Comparison of ENCODE assay signal across 13 cellular contexts in the genomic region with DNA sequence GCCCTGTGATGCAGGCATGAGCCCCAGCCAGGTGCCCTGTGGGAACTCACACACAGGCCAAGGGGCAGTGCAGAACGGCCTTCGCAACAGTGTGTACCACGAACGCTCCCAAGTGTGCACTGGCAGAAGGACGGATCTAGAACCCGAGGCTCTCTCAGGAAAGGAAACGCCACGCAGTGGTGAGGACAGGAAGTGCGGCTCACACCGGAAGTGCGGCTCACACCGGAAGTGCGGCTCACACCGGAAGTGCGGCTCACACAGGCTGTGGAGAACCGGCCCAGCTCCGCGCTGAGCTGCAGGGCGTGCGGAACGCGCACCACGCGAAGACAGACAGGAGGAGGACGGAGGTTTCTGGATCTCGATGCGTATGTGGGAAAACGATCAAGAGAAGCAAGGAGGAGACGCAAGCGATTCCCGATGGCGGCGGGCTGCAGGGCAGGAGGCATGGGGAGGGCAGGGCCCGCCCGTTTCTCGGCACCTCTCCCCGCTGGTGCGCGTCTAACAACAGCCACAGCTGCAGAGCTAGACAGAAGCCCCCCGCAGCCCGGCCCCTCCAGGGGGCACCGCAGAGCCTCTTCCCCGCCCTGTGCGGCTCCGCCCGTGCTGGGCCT. TPM values are rescaled to one million over a fixed set of nuclear protein-coding genes. Genes with fewer than 3 reads are reported as not detected.
DNase-seq lines count a peak whose midpoint lies in the region; TF ChIP-seq lines count a peak whose summit lies in the region.
"Had no signal": no experiment of that assay in that cellular context is flagged by ENCODE, and none has a peak within 500 bp of the region (broad histone marks: within the 10 kb centered on the region; RNA-seq: fewer than 3 reads in every experiment).

No MANE protein-coding gene starts in this region.

- H3K36me3 Mint-ChIP-seq in activated CD4-positive, alpha-beta memory T cell treated with anti-CD3 and anti-CD28 coated beads for 36 hours: no peaks in the 10 kb centered on the region
- peaks cover 3% of the 10 kb centered on the region for H3K36me3 Mint-ChIP-seq in activated CD4-positive, alpha-beta memory T cell treated with anti-CD3 and anti-CD28 coated beads, Interleukin-2, amount 10 ng/mL, durations not matched to agents 7 days and 5 days (ENCODE audit: low read depth)
- H3K36me3 Mint-ChIP-seq: stimulated activated effector memory CD8-positive, alpha-beta T cell treated with anti-CD3 and anti-CD28 coated beads, Interleukin-12 subunit alpha, Interleukin-12 subunit beta, amount 100 ng/mL, for 72 hours had no signal

- peak; percentile 22 for TF ChIP-seq CTCF in astrocyte of the spinal cord (IDR thresholded peaks at IDR 0.05; ENCODE audit: low read depth, low read length)

- H3K4me1 Mint-ChIP-seq in activated CD4-positive, alpha-beta memory T cell treated with anti-CD3 and anti-CD28 coated beads for 36 hours (ENCODE audit: low read depth): peaks cover 5% of the 10 kb centered on the region
- peaks cover 3% of the 10 kb centered on the region for H3K4me1 Mint-ChIP-seq in activated CD4-positive, alpha-beta memory T cell treated with anti-CD3 and anti-CD28 coated beads, Interleukin-2, amount 10 ng/mL, durations not matched to agents 7 days and 5 days

- H3K27ac Mint-ChIP-seq in activated CD4-positive, alpha-beta memory T cell treated with anti-CD3 and anti-CD28 coated beads for 36 hours: peak overlapping the region; percentile 33
- H3K27ac Mint-ChIP-seq in activated CD4-positive, alpha-beta memory T cell treated with anti-CD3 and anti-CD28 coated beads, Interleukin-2, amount 10 ng/mL, durations not matched to agents 7 days and 5 days: no peak overlapping the region
- H3K27ac Mint-ChIP-seq: stimulated activated effector memory CD8-positive, alpha-beta T cell treated with anti-CD3 and anti-CD28 coated beads, Interleukin-12 subunit alpha, Interleukin-12 subunit beta, amount 100 ng/mL, for 72 hours had no signal

- H3K9me3 Mint-ChIP-seq in activated CD4-positive, alpha-beta memory T cell treated with anti-CD3 and anti-CD28 coated beads for 36 hours: peaks cover 13% of the 10 kb centered on the region
- peaks cover 11% of the 10 kb centered on the region for H3K9me3 Mint-ChIP-seq in activated CD4-positive, alpha-beta memory T cell treated with anti-CD3 and anti-CD28 coated beads, Interleukin-2, amount 10 ng/mL, durations not matched to agents 7 days and 5 days

- H3K4me3 Mint-ChIP-seq in activated CD4-positive, alpha-beta memory T cell treated with anti-CD3 and anti-CD28 coated beads for 36 hours: no peak overlapping the region
- no peak overlapping the region for H3K4me3 Mint-ChIP-seq in activated CD4-positive, alpha-beta memory T cell treated with anti-CD3 and anti-CD28 coated beads, Interleukin-2, amount 10 ng/mL, durations not matched to agents 7 days and 5 days
- H3K4me3 Mint-ChIP-seq: stimulated activated effector memory CD8-positive, alpha-beta T cell treated with anti-CD3 and anti-CD28 coated beads, Interleukin-12 subunit alpha, Interleukin-12 subunit beta, amount 100 ng/mL, for 72 hours had no signal

- CTCF ChIA-PET in activated CD4-positive, alpha-beta memory T cell treated with anti-CD3 and anti-CD28 coated beads for 36 hours (lab: Charles Lee): interaction anchor here (1.5 to 3.7 kb wide), 2 partner anchors 10 to 90 kb away, joined by 4 to 15 read pairs; no protein-coding TSS in a partner anchor
- CTCF ChIA-PET in activated CD4-positive, alpha-beta memory T cell treated with anti-CD3 and anti-CD28 coated beads, Interleukin-2, amount 10 ng/mL, durations not matched to agents 7 days and 5 days (lab: Charles Lee): interaction anchor here (2.2 kb wide), 1 partner anchor 90 kb away, joined by 6 read pairs; no protein-coding TSS in a partner anchor
- CTCF ChIA-PET in HEK293T (lab: Yijun Ruan, JAX): interaction anchor here (2.1 kb wide), 1 partner anchor 10 kb away, joined by 7 read pairs; no protein-coding TSS in a partner anchor

- intact Hi-C loops in activated CD4-positive, alpha-beta memory T cell treated with anti-CD3 and anti-CD28 coated beads for 36 hours (cut with micrococcal nuclease): no loop called here

- in situ Hi-C loops in astrocyte of the spinal cord (cut with HindIII; ENCODE audit: low sequenced_read_pairs): no loop called here

- peaks cover 19% of the 10 kb centered on the region for H3K27me3 Mint-ChIP-seq in activated CD4-positive, alpha-beta memory T cell treated with anti-CD3 and anti-CD28 coated beads for 36 hours
- no peaks in the 10 kb centered on the region for H3K27me3 Mint-ChIP-seq in activated CD4-positive, alpha-beta memory T cell treated with anti-CD3 and anti-CD28 coated beads, Interleukin-2, amount 10 ng/mL, durations not matched to agents 7 days and 5 days

- H3K4me3 ChIP-seq in astrocyte of the spinal cord (ENCODE audit: low read depth, low read length): no peak overlapping the region

- DNase-seq in activated CD4-positive, alpha-beta memory T cell treated with anti-CD3 and anti-CD28 coated beads for 36 hours: peak; percentile 46
- no peak for DNase-seq in activated CD4-positive, alpha-beta memory T cell treated with anti-CD3 and anti-CD28 coated beads, Interleukin-2, amount 10 ng/mL, durations not matched to agents 7 days and 5 days
- DNase-seq in HEK293T (ENCODE audit: extremely low spot score) (peak; percentile 58), astrocyte of the spinal cord (ENCODE audit: low read depth, low spot score) (no peak), T1000 (lab: John Stamatoyannopoulos, UW) (no peak), CD1c-positive myeloid dendritic cell (ENCODE audit: extremely low spot score) (no peak), AG08395 (ENCODE audit: low spot score) (no peak)
- DNase-seq in stimulated activated CD4-positive, alpha-beta T cell treated with anti-CD3 and anti-CD28 coated beads, Interleukin-2, amount 100 ng/mL, for 48 hours: peak; percentile 26 to 36
- DNase-seq: central memory CD4-positive, alpha-beta T cell; NCI-H1105 treated with DMSO at 0.1 percent for 48 hours; NCI-H526 treated with DMSO at 0.1 percent for 48 hours had no signal

- POLR2A ChIA-PET in activated CD4-positive, alpha-beta memory T cell treated with anti-CD3 and anti-CD28 coated beads for 36 hours (lab: Charles Lee): no interaction called here
- POLR2A ChIA-PET in activated CD4-positive, alpha-beta memory T cell treated with anti-CD3 and anti-CD28 coated beads, Interleukin-2, amount 10 ng/mL, durations not matched to agents 7 days and 5 days (lab: Charles Lee): no interaction called here
- POLR2A ChIA-PET in HEK293T (lab: Yijun Ruan, JAX): no interaction called here

TF ChIP-seq in HEK293T, 16 proteins besides CTCF, POLR2A, EP300 and RAD21:
- no peak for TF ChIP-seq FOXM1 (IDR thresholded peaks at IDR 0.05; ENCODE audit: borderline replicate concordance)
- TF ChIP-seq, protein P1, sequence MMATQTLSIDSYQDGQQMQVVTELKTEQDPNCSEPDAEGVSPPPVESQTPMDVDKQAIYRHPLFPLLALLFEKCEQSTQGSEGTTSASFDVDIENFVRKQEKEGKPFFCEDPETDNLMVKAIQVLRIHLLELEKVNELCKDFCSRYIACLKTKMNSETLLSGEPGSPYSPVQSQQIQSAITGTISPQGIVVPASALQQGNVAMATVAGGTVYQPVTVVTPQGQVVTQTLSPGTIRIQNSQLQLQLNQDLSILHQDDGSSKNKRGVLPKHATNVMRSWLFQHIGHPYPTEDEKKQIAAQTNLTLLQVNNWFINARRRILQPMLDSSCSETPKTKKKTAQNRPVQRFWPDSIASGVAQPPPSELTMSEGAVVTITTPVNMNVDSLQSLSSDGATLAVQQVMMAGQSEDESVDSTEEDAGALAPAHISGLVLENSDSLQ (IDR thresholded peaks at IDR 0.05): no peak
- TF ChIP-seq HDGF (IDR thresholded peaks at IDR 0.05; ENCODE audit: borderline replicate concordance): no peak
- TF ChIP-seq SP1 (IDR thresholded peaks at IDR 0.05): no peak
- TF ChIP-seq ELF4 (IDR thresholded peaks at IDR 0.05): no peak
- no peak for TF ChIP-seq NFRKB (IDR thresholded peaks at IDR 0.05)
- no peak for TF ChIP-seq CTBP1 (IDR thresholded peaks at IDR 0.05; ENCODE audit: borderline replicate concordance)
- TF ChIP-seq L3MBTL2 (conservative IDR thresholded peaks at IDR 0.05): no peak
- TF ChIP-seq ARNT (IDR thresholded peaks at IDR 0.05): no peak
- no peak for TF ChIP-seq SUZ12 (IDR thresholded peaks at IDR 0.05)
- TF ChIP-seq TARDBP (IDR thresholded peaks at IDR 0.05): no peak
- no peak for TF ChIP-seq FOXA1 (IDR thresholded peaks at IDR 0.05)
- TF ChIP-seq BHLHE40 (IDR thresholded peaks at IDR 0.05; ENCODE audit: borderline replicate concordance): no peak
- TF ChIP-seq ZNF384 (IDR thresholded peaks at IDR 0.05): no peak
- TF ChIP-seq FOXK2 (IDR thresholded peaks at IDR 0.05): no peak
- no peak for TF ChIP-seq LEF1 (IDR thresholded peaks at IDR 0.05; ENCODE audit: borderline replicate concordance)

RNA-seq across cellular contexts. Expression of gene TMEM52, which starts 35.9 kb away (rescaled TPM):
- total RNA-seq in activated CD4-positive, alpha-beta memory T cell treated with anti-CD3 and anti-CD28 coated beads for 36 hours: under 1 TPM; 0.33 to 0.34 TPM
- not detected for total RNA-seq in activated CD4-positive, alpha-beta memory T cell treated with anti-CD3 and anti-CD28 coated beads, Interleukin-2, amount 10 ng/mL, durations not matched to agents 7 days and 5 days

RNA-seq across cellular contexts. Expression of gene CALML6, which starts 39.9 kb away (rescaled TPM):
- under 1 TPM; 0.26 to 0.27 TPM for total RNA-seq in activated CD4-positive, alpha-beta memory T cell treated with anti-CD3 and anti-CD28 coated beads for 36 hours
- total RNA-seq in activated CD4-positive, alpha-beta memory T cell treated with anti-CD3 and anti-CD28 coated beads, Interleukin-2, amount 10 ng/mL, durations not matched to agents 7 days and 5 days: under 1 TPM; 0.25 to 0.38 TPM

RNA-seq across cellular contexts. Expression of gene CFAP74, which starts 48.6 kb away (rescaled TPM):
- total RNA-seq in activated CD4-positive, alpha-beta memory T cell treated with anti-CD3 and anti-CD28 coated beads for 36 hours: not detected
- total RNA-seq in activated CD4-positive, alpha-beta memory T cell treated with anti-CD3 and anti-CD28 coated beads, Interleukin-2, amount 10 ng/mL, durations not matched to agents 7 days and 5 days: not detected
- total RNA-seq: kidney epithelial cell had no signal

Comparison
In these comparisons a context has a peak if more than half of its experiments do, and no peak if none do; other contexts are left out.
1. DNase-seq: peak in activated CD4-positive, alpha-beta memory T cell treated with anti-CD3 and anti-CD28 coated beads for 36 hours (single experiment), HEK293T (single experiment) and stimulated activated CD4-positive, alpha-beta T cell treated with anti-CD3 and anti-CD28 coated beads, Interleukin-2, amount 100 ng/mL, for 48 hours (2 of 2); none in activated CD4-positive, alpha-beta memory T cell treated with anti-CD3 and anti-CD28 coated beads, Interleukin-2, amount 10 ng/mL, durations not matched to agents 7 days and 5 days (single experiment), astrocyte of the spinal cord (single experiment), T1000 (single experiment), CD1c-positive myeloid dendritic cell (single experiment) and AG08395 (single experiment).